ENCODE assay signal across 1 cellular context in the genomic region with DNA sequence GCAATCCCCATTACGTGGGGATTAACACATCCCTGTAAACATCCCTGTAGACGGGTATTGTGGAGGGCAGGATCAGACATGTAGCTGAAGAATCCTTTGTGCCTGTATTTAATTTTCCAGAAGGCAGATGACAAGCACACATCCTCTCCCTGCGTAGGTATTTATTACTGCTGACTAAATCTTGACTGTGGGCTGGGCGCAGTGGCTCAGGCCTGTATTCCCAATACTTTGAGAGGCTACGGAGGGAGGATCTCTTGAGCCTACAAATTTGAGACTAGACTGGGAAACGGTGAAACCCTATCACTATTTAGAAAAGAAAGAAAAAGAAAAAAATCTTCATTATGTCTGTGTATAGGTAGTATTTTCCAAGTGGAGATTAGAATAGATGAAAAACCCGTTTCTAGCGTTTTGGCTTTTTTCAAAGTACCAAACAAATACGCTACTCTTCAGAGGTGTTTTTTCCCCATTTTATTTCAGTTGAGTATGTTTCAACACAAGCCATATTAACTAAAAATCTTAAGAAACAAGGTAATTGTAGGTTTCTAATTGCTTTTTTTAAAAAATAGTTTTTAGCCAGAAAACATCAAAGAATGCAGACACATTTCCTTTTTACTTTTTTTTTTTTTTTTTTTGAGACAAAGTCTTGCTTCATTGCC.
TF ChIP-seq lines count a peak whose summit lies in the region.

No MANE protein-coding gene starts in this region.

TF ChIP-seq in HepG2, 621 proteins besides CTCF, POLR2A, EP300 and RAD21 (continued from another document and continues in another):
- TF ChIP-seq ZNF292 (CRISPR knock-in tag; IDR thresholded peaks at IDR 0.05; ENCODE audit: borderline replicate concordance, low read depth) (0 out of 2 replicates have a peak, but pooled peaks have one; percentile 8), ZNF276 (CRISPR knock-in tag; IDR thresholded peaks at IDR 0.05; ENCODE audit: low read depth) (no peak), FOXP1 (IDR thresholded peaks at IDR 0.05) (no peak; the same call in 1 of the 2 replicates), FOXP1 (CRISPR knock-in tag; IDR thresholded peaks at IDR 0.05) (peak; percentile 55), ETV5 (CRISPR knock-in tag; IDR thresholded peaks at IDR 0.05; ENCODE audit: borderline replicate concordance) (peak; percentile 63; the same call in 1 of the 2 replicates), HOXA7 (CRISPR knock-in tag; IDR thresholded peaks at IDR 0.05) (no peak), KDM2A (CRISPR knock-in tag; IDR thresholded peaks at IDR 0.05; ENCODE audit: borderline replicate concordance, low read depth) (no peak), ZNF614 (CRISPR knock-in tag; IDR thresholded peaks at IDR 0.05; ENCODE audit: borderline replicate concordance) (peak; percentile 55; the same call in 1 of the 2 replicates), GATAD1 (CRISPR knock-in tag; IDR thresholded peaks at IDR 0.05) (peak; percentile 35; the same call in 1 of the 2 replicates), KDM3A (CRISPR knock-in tag; IDR thresholded peaks at IDR 0.05; ENCODE audit: low read depth) (0 out of 2 replicates have a peak, but pooled peaks have one; percentile 58), HDAC1 (CRISPR knock-in tag; IDR thresholded peaks at IDR 0.05) (peak; percentile 43), ZNF792 (CRISPR knock-in tag; IDR thresholded peaks at IDR 0.05) (no peak), MED1 (CRISPR knock-in tag; IDR thresholded peaks at IDR 0.05) (peak; percentile 86), HCFC1 (IDR thresholded peaks at IDR 0.05; ENCODE audit: low read depth, low read length) (no peak), ZNF691 (CRISPR knock-in tag; IDR thresholded peaks at IDR 0.05; ENCODE audit: borderline replicate concordance, low read depth) (0 out of 2 replicates have a peak, but pooled peaks have one; percentile 44), ZNF34 (CRISPR knock-in tag; IDR thresholded peaks at IDR 0.05; ENCODE audit: borderline replicate concordance) (no peak), TOE1 (CRISPR knock-in tag; IDR thresholded peaks at IDR 0.05) (no peak), SIX4 (CRISPR knock-in tag; IDR thresholded peaks at IDR 0.05) (peak; percentile 49; the same call in 1 of the 2 replicates), FOSL2 (CRISPR knock-in tag; IDR thresholded peaks at IDR 0.05) (peak; percentile 62), MAFK (conservative IDR thresholded peaks at IDR 0.05 in 1 of 2, IDR thresholded peaks at IDR 0.05 in 1 of 2; ENCODE audit: low read length in 2 of 2) (no peak), ZBTB21 (CRISPR knock-in tag; IDR thresholded peaks at IDR 0.05) (peak; percentile 40; the same call in 1 of the 2 replicates), ZNF580 (CRISPR knock-in tag; IDR thresholded peaks at IDR 0.05; ENCODE audit: borderline replicate concordance, low read depth) (peak; percentile 39; the same call in 1 of the 2 replicates), PHF5A (CRISPR knock-in tag; IDR thresholded peaks at IDR 0.05; ENCODE audit: low read depth, unreplicated experiment) (peak; percentile 14), ZNF296 (CRISPR knock-in tag; conservative IDR thresholded peaks at IDR 0.05) (no peak), HNRNPLL (IDR thresholded peaks at IDR 0.05; ENCODE audit: low read depth, low read length, poor library complexity, severe bottlenecking) (peak; percentile 12), MAFF (IDR thresholded peaks at IDR 0.05; ENCODE audit: low read depth, low read length) (no peak), THAP11 (CRISPR knock-in tag; IDR thresholded peaks at IDR 0.05) (peak; percentile 29; the same call in 1 of the 2 replicates), ZNF547 (CRISPR knock-in tag; IDR thresholded peaks at IDR 0.05) (no peak), ZC3H4 (CRISPR knock-in tag; IDR thresholded peaks at IDR 0.05; ENCODE audit: borderline replicate concordance) (peak; percentile 81; the same call in 1 of the 2 replicates), TRIM24 (CRISPR knock-in tag; IDR thresholded peaks at IDR 0.05) (no peak), DMAP1 (CRISPR knock-in tag; IDR thresholded peaks at IDR 0.05) (no peak), ZNF12 (CRISPR knock-in tag; IDR thresholded peaks at IDR 0.05) (0 out of 2 replicates have a peak, but pooled peaks have one; percentile 30), TP53 (CRISPR knock-in tag; conservative IDR thresholded peaks at IDR 0.05) (peak; percentile 86; the same call in 1 of the 2 replicates), HDAC2 (CRISPR knock-in tag; IDR thresholded peaks at IDR 0.05) (peak; percentile 73), TEAD3 (CRISPR knock-in tag; optimal IDR thresholded peaks at IDR 0.05; ENCODE audit: borderline replicate concordance) (peak; percentile 82), MED8 (CRISPR knock-in tag; IDR thresholded peaks at IDR 0.05; ENCODE audit: insufficient replicate concordance) (no peak)
- TF ChIP-seq, protein P1, sequence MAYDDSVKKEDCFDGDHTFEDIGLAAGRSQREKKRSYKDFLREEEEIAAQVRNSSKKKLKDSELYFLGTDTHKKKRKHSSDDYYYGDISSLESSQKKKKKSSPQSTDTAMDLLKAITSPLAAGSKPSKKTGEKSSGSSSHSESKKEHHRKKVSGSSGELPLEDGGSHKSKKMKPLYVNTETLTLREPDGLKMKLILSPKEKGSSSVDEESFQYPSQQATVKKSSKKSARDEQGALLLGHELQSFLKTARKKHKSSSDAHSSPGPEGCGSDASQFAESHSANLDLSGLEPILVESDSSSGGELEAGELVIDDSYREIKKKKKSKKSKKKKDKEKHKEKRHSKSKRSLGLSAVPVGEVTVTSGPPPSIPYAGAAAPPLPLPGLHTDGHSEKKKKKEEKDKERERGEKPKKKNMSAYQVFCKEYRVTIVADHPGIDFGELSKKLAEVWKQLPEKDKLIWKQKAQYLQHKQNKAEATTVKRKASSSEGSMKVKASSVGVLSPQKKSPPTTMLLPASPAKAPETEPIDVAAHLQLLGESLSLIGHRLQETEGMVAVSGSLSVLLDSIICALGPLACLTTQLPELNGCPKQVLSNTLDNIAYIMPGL (CRISPR knock-in tag; IDR thresholded peaks at IDR 0.05; ENCODE audit: borderline replicate concordance in 1 of 2, low read depth in 1 of 2), result peak in 1 of 2 experiments; percentile 71; a peak in 1 of 4 replicates
- TF ChIP-seq, protein P2, sequence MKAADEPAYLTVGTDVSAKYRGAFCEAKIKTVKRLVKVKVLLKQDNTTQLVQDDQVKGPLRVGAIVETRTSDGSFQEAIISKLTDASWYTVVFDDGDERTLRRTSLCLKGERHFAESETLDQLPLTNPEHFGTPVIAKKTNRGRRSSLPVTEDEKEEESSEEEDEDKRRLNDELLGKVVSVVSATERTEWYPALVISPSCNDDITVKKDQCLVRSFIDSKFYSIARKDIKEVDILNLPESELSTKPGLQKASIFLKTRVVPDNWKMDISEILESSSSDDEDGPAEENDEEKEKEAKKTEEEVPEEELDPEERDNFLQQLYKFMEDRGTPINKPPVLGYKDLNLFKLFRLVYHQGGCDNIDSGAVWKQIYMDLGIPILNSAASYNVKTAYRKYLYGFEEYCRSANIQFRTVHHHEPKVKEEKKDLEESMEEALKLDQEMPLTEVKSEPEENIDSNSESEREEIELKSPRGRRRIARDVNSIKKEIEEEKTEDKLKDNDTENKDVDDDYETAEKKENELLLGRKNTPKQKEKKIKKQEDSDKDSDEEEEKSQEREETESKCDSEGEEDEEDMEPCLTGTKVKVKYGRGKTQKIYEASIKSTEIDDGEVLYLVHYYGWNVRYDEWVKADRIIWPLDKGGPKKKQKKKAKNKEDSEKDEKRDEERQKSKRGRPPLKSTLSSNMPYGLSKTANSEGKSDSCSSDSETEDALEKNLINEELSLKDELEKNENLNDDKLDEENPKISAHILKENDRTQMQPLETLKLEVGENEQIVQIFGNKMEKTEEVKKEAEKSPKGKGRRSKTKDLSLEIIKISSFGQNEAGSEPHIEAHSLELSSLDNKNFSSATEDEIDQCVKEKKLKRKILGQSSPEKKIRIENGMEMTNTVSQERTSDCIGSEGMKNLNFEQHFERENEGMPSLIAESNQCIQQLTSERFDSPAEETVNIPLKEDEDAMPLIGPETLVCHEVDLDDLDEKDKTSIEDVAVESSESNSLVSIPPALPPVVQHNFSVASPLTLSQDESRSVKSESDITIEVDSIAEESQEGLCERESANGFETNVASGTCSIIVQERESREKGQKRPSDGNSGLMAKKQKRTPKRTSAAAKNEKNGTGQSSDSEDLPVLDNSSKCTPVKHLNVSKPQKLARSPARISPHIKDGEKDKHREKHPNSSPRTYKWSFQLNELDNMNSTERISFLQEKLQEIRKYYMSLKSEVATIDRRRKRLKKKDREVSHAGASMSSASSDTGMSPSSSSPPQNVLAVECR (CRISPR knock-in tag; IDR thresholded peaks at IDR 0.05; ENCODE audit: borderline replicate concordance), result peak; percentile 21; the same call in 1 of the 2 replicates
- TF ChIP-seq, protein P3, sequence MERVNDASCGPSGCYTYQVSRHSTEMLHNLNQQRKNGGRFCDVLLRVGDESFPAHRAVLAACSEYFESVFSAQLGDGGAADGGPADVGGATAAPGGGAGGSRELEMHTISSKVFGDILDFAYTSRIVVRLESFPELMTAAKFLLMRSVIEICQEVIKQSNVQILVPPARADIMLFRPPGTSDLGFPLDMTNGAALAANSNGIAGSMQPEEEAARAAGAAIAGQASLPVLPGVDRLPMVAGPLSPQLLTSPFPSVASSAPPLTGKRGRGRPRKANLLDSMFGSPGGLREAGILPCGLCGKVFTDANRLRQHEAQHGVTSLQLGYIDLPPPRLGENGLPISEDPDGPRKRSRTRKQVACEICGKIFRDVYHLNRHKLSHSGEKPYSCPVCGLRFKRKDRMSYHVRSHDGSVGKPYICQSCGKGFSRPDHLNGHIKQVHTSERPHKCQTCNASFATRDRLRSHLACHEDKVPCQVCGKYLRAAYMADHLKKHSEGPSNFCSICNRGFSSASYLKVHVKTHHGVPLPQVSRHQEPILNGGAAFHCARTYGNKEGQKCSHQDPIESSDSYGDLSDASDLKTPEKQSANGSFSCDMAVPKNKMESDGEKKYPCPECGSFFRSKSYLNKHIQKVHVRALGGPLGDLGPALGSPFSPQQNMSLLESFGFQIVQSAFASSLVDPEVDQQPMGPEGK (CRISPR knock-in tag; IDR thresholded peaks at IDR 0.05), result peak; percentile 37; the same call in 1 of the 2 replicates
- TF ChIP-seq, protein P4, sequence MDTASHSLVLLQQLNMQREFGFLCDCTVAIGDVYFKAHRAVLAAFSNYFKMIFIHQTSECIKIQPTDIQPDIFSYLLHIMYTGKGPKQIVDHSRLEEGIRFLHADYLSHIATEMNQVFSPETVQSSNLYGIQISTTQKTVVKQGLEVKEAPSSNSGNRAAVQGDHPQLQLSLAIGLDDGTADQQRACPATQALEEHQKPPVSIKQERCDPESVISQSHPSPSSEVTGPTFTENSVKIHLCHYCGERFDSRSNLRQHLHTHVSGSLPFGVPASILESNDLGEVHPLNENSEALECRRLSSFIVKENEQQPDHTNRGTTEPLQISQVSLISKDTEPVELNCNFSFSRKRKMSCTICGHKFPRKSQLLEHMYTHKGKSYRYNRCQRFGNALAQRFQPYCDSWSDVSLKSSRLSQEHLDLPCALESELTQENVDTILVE (CRISPR knock-in tag; IDR thresholded peaks at IDR 0.05), result peak; percentile 53
- TF ChIP-seq, protein P5, sequence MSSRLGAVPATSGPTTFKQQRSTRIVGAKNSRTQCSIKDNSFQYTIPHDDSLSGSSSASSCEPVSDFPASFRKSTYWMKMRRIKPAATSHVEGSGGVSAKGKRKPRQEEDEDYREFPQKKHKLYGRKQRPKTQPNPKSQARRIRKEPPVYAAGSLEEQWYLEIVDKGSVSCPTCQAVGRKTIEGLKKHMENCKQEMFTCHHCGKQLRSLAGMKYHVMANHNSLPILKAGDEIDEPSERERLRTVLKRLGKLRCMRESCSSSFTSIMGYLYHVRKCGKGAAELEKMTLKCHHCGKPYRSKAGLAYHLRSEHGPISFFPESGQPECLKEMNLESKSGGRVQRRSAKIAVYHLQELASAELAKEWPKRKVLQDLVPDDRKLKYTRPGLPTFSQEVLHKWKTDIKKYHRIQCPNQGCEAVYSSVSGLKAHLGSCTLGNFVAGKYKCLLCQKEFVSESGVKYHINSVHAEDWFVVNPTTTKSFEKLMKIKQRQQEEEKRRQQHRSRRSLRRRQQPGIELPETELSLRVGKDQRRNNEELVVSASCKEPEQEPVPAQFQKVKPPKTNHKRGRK (CRISPR knock-in tag; IDR thresholded peaks at IDR 0.05), result peak; percentile 65; the same call in 1 of the 2 replicates
- TF ChIP-seq, protein P6, sequence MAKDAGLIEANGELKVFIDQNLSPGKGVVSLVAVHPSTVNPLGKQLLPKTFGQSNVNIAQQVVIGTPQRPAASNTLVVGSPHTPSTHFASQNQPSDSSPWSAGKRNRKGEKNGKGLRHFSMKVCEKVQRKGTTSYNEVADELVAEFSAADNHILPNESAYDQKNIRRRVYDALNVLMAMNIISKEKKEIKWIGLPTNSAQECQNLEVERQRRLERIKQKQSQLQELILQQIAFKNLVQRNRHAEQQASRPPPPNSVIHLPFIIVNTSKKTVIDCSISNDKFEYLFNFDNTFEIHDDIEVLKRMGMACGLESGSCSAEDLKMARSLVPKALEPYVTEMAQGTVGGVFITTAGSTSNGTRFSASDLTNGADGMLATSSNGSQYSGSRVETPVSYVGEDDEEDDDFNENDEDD (CRISPR knock-in tag; IDR thresholded peaks at IDR 0.05; ENCODE audit: borderline replicate concordance), result peak; percentile 38; the same call in 1 of the 2 replicates
- TF ChIP-seq, protein P7, sequence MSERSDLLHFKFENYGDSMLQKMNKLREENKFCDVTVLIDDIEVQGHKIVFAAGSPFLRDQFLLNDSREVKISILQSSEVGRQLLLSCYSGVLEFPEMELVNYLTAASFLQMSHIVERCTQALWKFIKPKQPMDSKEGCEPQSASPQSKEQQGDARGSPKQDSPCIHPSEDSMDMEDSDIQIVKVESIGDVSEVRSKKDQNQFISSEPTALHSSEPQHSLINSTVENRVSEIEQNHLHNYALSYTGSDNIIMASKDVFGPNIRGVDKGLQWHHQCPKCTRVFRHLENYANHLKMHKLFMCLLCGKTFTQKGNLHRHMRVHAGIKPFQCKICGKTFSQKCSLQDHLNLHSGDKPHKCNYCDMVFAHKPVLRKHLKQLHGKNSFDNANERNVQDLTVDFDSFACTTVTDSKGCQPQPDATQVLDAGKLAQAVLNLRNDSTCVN (CRISPR knock-in tag; IDR thresholded peaks at IDR 0.05; ENCODE audit: borderline replicate concordance), result peak; percentile 27; the same call in 1 of the 2 replicates
